In the genomic region with DNA sequence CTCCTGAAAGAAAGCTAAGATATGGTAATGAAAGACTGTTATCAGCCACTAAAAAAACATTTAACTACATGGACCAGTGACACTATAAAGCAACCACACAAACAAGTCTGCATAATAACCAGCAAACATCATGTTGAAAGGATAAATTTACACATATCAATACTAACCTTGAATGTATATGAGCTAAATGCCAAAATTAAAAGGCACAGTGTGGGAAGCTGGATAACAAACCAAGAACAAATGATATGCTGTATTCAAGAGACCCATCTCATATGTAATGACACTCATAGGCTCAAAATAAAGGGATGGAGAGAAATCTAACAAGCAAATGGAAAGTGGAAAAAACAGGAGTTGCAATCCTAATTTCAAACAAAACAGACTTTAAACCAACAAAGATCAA, we compare ENCODE assay signal across 34 cellular contexts.
"Had no signal": no experiment of that assay in that cellular context is flagged by ENCODE, and none has a peak within 500 bp of the region (broad histone marks: within the 10 kb centered on the region; RNA-seq: fewer than 3 reads in every experiment).

No MANE protein-coding gene starts in this region.

- H3K4me3 ChIP-seq: adrenal gland, ascending aorta, body of pancreas, breast epithelium, cardiac muscle cell had no signal

- FAIRE-seq: astrocyte, bronchial epithelial cell, colon had no signal

- DNase-seq: activated effector memory CD4-positive, alpha-beta T cell treated with Interleukin-2 at 50 U/mL for 16 hours; activated gamma-delta T cell; activated gamma-delta T cell treated with Interleukin-2 at 50 U/mL for 16 hours; activated naive CD4-positive, alpha-beta T cell; activated naive CD4-positive, alpha-beta T cell treated with anti-CD3 and anti-CD28 coated beads for 36 hours; activated naive CD4-positive, alpha-beta T cell treated with anti-CD3 and anti-CD28 coated beads, Interleukin-2, amount 10 ng/mL, durations not matched to agents 7 days and 5 days; activated naive CD4-positive, alpha-beta T cell treated with anti-CD3 and anti-CD28 coated beads, Interleukin-2, amount 50 U/mL, for 16 hours; activated naive CD4-positive, alpha-beta T cell treated with Interleukin-2 at 50 U/mL for 16 hours; activated naive CD8-positive, alpha-beta T cell treated with anti-CD3 and anti-CD28 coated beads for 36 hours; activated naive CD8-positive, alpha-beta T cell treated with anti-CD3 and anti-CD28 coated beads, Interleukin-2, amount 10 ng/mL, durations not matched to agents 7 days and 5 days; activated naive CD8-positive, alpha-beta T cell treated with anti-CD3 and anti-CD28 coated beads, Interleukin-2, amount 50 U/mL, for 24 hours; activated T-cell treated with anti-CD3 and anti-CD28 coated beads, Interleukin-2, amount 50 U/mL, for 1 hour; activated T-cell treated with anti-CD3 and anti-CD28 coated beads, Interleukin-2, amount 50 U/mL, for 24 hours; activated T-cell treated with anti-CD3 and anti-CD28 coated beads, Interleukin-2, amount 50 U/mL, for 4 hours; activated T-cell treated with anti-CD3 and anti-CD28 coated beads, Interleukin-2, amount 50 U/mL, for 48 hours; activated T-cell treated with anti-CD3 and anti-CD28 coated beads, Interleukin-2, amount 50 U/mL, for 72 hours; adrenal gland; amniotic stem cell; amygdala; anterior cingulate cortex; aorta; body of pancreas; brain microvascular endothelial cell; caudate nucleus; central memory CD4-positive, alpha-beta T cell; cerebellar nuclear complex had no signal

- H3K36me3 ChIP-seq: adrenal gland, ascending aorta, brain microvascular endothelial cell, breast epithelium, cardiac muscle cell had no signal

- ATAC-seq: activated naive CD4-positive, alpha-beta T cell treated with anti-CD3 and anti-CD28 coated beads, Interleukin-2, amount 50 U/mL, for 72 hours; activated naive CD8-positive, alpha-beta T cell treated with anti-CD3 and anti-CD28 coated beads, Interleukin-2, amount 50 U/mL, for 24 hours; activated T-cell treated with anti-CD3 and anti-CD28 coated beads, Interleukin-2, amount 50 U/mL, for 4 hours; activated T-cell treated with anti-CD3 and anti-CD28 coated beads, Interleukin-2, amount 50 U/mL, for 72 hours; activated T-helper 17 cell treated with anti-CD3 and anti-CD28 coated beads, Interleukin-2, amount 50 U/mL, for 72 hours; body of pancreas had no signal

- H3K27ac ChIP-seq: adrenal gland, ascending aorta, body of pancreas, brain microvascular endothelial cell, breast epithelium, cardiac muscle cell had no signal

- H3K4me1 ChIP-seq: adrenal gland, ascending aorta, body of pancreas, breast epithelium had no signal

- H3K27me3 ChIP-seq: adrenal gland, ascending aorta, body of pancreas, brain microvascular endothelial cell, breast epithelium, cardiac muscle cell had no signal
